Comparison of ENCODE assay signal across 17 cellular contexts in the genomic region with DNA sequence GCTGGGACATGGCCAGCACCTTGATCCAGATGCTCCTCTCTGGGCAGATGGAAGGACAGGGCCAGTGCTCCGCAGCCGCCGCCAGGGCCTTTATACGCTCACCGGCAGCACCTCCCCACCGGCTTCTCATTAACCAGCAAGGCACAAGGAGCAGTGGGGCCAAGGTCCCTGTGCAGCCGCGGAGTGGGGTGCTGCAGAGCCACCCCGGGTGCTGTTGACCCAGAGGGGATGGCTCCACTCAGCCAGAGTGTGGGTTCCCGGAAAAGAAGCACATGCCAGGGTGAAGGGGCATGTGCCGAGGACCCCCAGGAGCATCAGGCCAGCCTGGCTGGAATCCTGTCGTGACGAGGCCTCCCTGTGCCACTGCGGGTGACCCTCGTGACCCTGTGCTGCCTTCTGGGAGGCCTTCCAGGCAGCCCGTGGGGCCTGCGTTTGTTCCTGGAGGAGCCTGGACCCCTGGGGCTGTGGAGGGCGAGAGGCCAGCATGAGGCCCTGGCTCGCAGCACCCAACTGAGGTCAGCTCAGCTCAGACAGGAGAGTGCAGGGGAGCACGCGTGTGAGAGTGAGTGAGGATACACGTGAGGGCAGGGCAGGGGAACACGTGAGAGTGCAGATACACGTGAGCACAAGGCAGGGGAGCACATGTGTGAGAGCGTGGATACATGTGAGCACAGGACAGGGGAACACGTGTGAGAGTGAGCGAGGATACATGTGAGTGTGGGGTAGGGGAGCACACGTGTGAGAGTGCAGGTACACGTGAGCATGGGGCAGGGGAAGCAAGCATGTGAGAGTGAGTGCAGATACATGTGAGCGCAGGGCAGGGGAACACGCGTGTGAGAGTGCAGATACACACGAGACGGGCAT. TPM values are rescaled to one million over a fixed set of nuclear protein-coding genes. Genes with fewer than 3 reads are reported as not detected.
A peak's percentile ranks its signal among the peaks of the same experiment; 100 is the strongest.
DNase-seq lines count a peak whose midpoint lies in the region; ATAC-seq and TF ChIP-seq lines count a peak whose summit lies in the region.
"Had no signal": no experiment of that assay in that cellular context is flagged by ENCODE, and none has a peak within 500 bp of the region (broad histone marks: within the 10 kb centered on the region; RNA-seq: fewer than 3 reads in every experiment).

A gene with protein sequence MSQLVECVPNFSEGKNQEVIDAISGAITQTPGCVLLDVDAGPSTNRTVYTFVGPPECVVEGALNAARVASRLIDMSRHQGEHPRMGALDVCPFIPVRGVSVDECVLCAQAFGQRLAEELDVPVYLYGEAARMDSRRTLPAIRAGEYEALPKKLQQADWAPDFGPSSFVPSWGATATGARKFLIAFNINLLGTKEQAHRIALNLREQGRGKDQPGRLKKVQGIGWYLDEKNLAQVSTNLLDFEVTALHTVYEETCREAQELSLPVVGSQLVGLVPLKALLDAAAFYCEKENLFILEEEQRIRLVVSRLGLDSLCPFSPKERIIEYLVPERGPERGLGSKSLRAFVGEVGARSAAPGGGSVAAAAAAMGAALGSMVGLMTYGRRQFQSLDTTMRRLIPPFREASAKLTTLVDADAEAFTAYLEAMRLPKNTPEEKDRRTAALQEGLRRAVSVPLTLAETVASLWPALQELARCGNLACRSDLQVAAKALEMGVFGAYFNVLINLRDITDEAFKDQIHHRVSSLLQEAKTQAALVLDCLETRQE (minus strand): TSS at position 66 of the 864 bp plus-strand sequence. CDS start 56 bp downstream, at position 10.

- TF ChIP-seq CTCF in glutamatergic neuron (IDR thresholded peaks at IDR 0.05; ENCODE audit: partially characterized antibody, unreplicated experiment) (no peak), omental fat pad (IDR thresholded peaks at IDR 0.05) (no peak)

- H3K36me3 Mint-ChIP-seq in glutamatergic neuron (ENCODE audit: unreplicated experiment): no peaks in the 10 kb centered on the region
- no peaks in the 10 kb centered on the region for H3K36me3 Mint-ChIP-seq in activated T-helper 1 cell treated with anti-CD3 and anti-CD28 coated beads, Interleukin-12 subunit alpha, Interleukin-12 subunit beta, Interleukin-2, Interleukin-4 antibody, amounts not matched to agents 30 ng/mL and 10 ng/mL and 1 ng/mL, durations not matched to agents 14 hours and 24 hours and 36 hours (ENCODE audit: low read depth)

- H3K4me3 Mint-ChIP-seq in stimulated activated naive CD8-positive, alpha-beta T cell treated with anti-CD3 and anti-CD28 coated beads, Interleukin-15, amount 100 ng/mL, for 72 hours: no peak within 1 kb of the TSS
- no peak within 1 kb of the TSS for H3K4me3 Mint-ChIP-seq in glutamatergic neuron (ENCODE audit: unreplicated experiment)
- no peak within 1 kb of the TSS for H3K4me3 Mint-ChIP-seq in activated T-helper 1 cell treated with anti-CD3 and anti-CD28 coated beads, Interleukin-12 subunit alpha, Interleukin-12 subunit beta, Interleukin-2, Interleukin-4 antibody, amounts not matched to agents 30 ng/mL and 10 ng/mL and 1 ng/mL, durations not matched to agents 14 hours and 24 hours and 36 hours
- H3K4me3 Mint-ChIP-seq: activated CD4-positive, alpha-beta T cell treated with anti-CD3 and anti-CD28 coated beads, Interleukin-2, amount 10 ng/mL, durations not matched to agents 7 days and 5 days had no signal

- no peaks in the 10 kb centered on the region for H3K27me3 Mint-ChIP-seq in stimulated activated naive CD8-positive, alpha-beta T cell treated with anti-CD3 and anti-CD28 coated beads, Interleukin-15, amount 100 ng/mL, for 72 hours
- peaks cover 6% of the 10 kb centered on the region for H3K27me3 Mint-ChIP-seq in glutamatergic neuron (ENCODE audit: unreplicated experiment)
- H3K27me3 Mint-ChIP-seq in activated T-helper 1 cell treated with anti-CD3 and anti-CD28 coated beads, Interleukin-12 subunit alpha, Interleukin-12 subunit beta, Interleukin-2, Interleukin-4 antibody, amounts not matched to agents 30 ng/mL and 10 ng/mL and 1 ng/mL, durations not matched to agents 14 hours and 24 hours and 36 hours (ENCODE audit: insufficient read depth): no peaks in the 10 kb centered on the region
- H3K27me3 Mint-ChIP-seq: activated CD4-positive, alpha-beta T cell treated with anti-CD3 and anti-CD28 coated beads, Interleukin-2, amount 10 ng/mL, durations not matched to agents 7 days and 5 days had no signal

- peak; percentile 1 for DNase-seq in stimulated activated naive CD8-positive, alpha-beta T cell treated with anti-CD3 and anti-CD28 coated beads, Interleukin-15, Interleukin-2, amounts not matched to agents 100 U/mL and 50 U/mL, for 24 hours
- no peak for DNase-seq in stimulated activated naive CD8-positive, alpha-beta T cell treated with anti-CD3 and anti-CD28 coated beads, Interleukin-15, amount 100 ng/mL, for 72 hours
- peak; percentile 21 for DNase-seq in glutamatergic neuron
- DNase-seq in omental fat pad (ENCODE audit: low spot score): peak; percentile 20
- no peak for DNase-seq in NAMALWA (ENCODE audit: low spot score)
- DNase-seq in cerebellar nuclear complex (lab: John Stamatoyannopoulos, UW): no peak
- no peak for DNase-seq in activated T-helper 1 cell treated with anti-CD3 and anti-CD28 coated beads, Interleukin-12 subunit alpha, Interleukin-12 subunit beta, Interleukin-2, Interleukin-4 antibody, amounts not matched to agents 30 ng/mL and 10 ng/mL and 1 ng/mL, durations not matched to agents 14 hours and 24 hours and 36 hours (ENCODE audit: low spot score)
- DNase-seq: activated CD4-positive, alpha-beta T cell treated with anti-CD3 and anti-CD28 coated beads, Interleukin-2, amount 10 ng/mL, durations not matched to agents 7 days and 5 days; activated gamma-delta T cell; AML-193; HCEC 1CT; left colon; NCI-H2029; NCI-H774; RPMI8226; spleen had no signal

- H3K27ac Mint-ChIP-seq in stimulated activated naive CD8-positive, alpha-beta T cell treated with anti-CD3 and anti-CD28 coated beads, Interleukin-15, amount 100 ng/mL, for 72 hours: no peak within 1 kb of the TSS
- no peak within 1 kb of the TSS for H3K27ac Mint-ChIP-seq in glutamatergic neuron (ENCODE audit: unreplicated experiment)
- H3K27ac Mint-ChIP-seq in activated T-helper 1 cell treated with anti-CD3 and anti-CD28 coated beads, Interleukin-12 subunit alpha, Interleukin-12 subunit beta, Interleukin-2, Interleukin-4 antibody, amounts not matched to agents 30 ng/mL and 10 ng/mL and 1 ng/mL, durations not matched to agents 14 hours and 24 hours and 36 hours: no peak within 1 kb of the TSS
- H3K27ac Mint-ChIP-seq: activated CD4-positive, alpha-beta T cell treated with anti-CD3 and anti-CD28 coated beads, Interleukin-2, amount 10 ng/mL, durations not matched to agents 7 days and 5 days had no signal

- ATAC-seq in stimulated activated naive CD8-positive, alpha-beta T cell treated with anti-CD3 and anti-CD28 coated beads, Interleukin-15, Interleukin-2, amounts not matched to agents 100 U/mL and 50 U/mL, for 24 hours: no peak
- no peak for ATAC-seq in stimulated activated naive CD8-positive, alpha-beta T cell treated with anti-CD3 and anti-CD28 coated beads, Interleukin-15, amount 100 ng/mL, for 72 hours
- ATAC-seq in omental fat pad (ENCODE audit: low FRiP score) (no peak), HG02571 (IDR thresholded peaks at IDR 0.05; ENCODE audit: unreplicated experiment) (no peak)
- ATAC-seq: left colon had no signal

- H3K4me1 Mint-ChIP-seq in stimulated activated naive CD8-positive, alpha-beta T cell treated with anti-CD3 and anti-CD28 coated beads, Interleukin-15, amount 100 ng/mL, for 72 hours: no peaks in the 10 kb centered on the region
- peaks cover 8% of the 10 kb centered on the region for H3K4me1 Mint-ChIP-seq in glutamatergic neuron (ENCODE audit: low read depth, unreplicated experiment)
- H3K4me1 Mint-ChIP-seq in activated T-helper 1 cell treated with anti-CD3 and anti-CD28 coated beads, Interleukin-12 subunit alpha, Interleukin-12 subunit beta, Interleukin-2, Interleukin-4 antibody, amounts not matched to agents 30 ng/mL and 10 ng/mL and 1 ng/mL, durations not matched to agents 14 hours and 24 hours and 36 hours (ENCODE audit: low read depth): no peaks in the 10 kb centered on the region
- H3K4me1 Mint-ChIP-seq: activated CD4-positive, alpha-beta T cell treated with anti-CD3 and anti-CD28 coated beads, Interleukin-2, amount 10 ng/mL, durations not matched to agents 7 days and 5 days had no signal

- H3K9me3 Mint-ChIP-seq in stimulated activated naive CD8-positive, alpha-beta T cell treated with anti-CD3 and anti-CD28 coated beads, Interleukin-15, amount 100 ng/mL, for 72 hours: no peaks in the 10 kb centered on the region
- H3K9me3 Mint-ChIP-seq in glutamatergic neuron (ENCODE audit: unreplicated experiment): peaks cover 13% of the 10 kb centered on the region
- no peaks in the 10 kb centered on the region for H3K9me3 Mint-ChIP-seq in activated T-helper 1 cell treated with anti-CD3 and anti-CD28 coated beads, Interleukin-12 subunit alpha, Interleukin-12 subunit beta, Interleukin-2, Interleukin-4 antibody, amounts not matched to agents 30 ng/mL and 10 ng/mL and 1 ng/mL, durations not matched to agents 14 hours and 24 hours and 36 hours
- H3K9me3 Mint-ChIP-seq: activated CD4-positive, alpha-beta T cell treated with anti-CD3 and anti-CD28 coated beads, Interleukin-2, amount 10 ng/mL, durations not matched to agents 7 days and 5 days had no signal

- intact Hi-C loops in activated T-helper 1 cell treated with anti-CD3 and anti-CD28 coated beads, Interleukin-12 subunit alpha, Interleukin-12 subunit beta, Interleukin-2, Interleukin-4 antibody, amounts not matched to agents 30 ng/mL and 10 ng/mL and 1 ng/mL, durations not matched to agents 14 hours and 24 hours and 36 hours (cut with micrococcal nuclease): no loop called here

RNA-seq across cellular contexts. Expression of the gene that starts here (rescaled TPM):
- total RNA-seq in glutamatergic neuron (ENCODE audit: unreplicated experiment) (13.4 TPM), omental fat pad (not detected)
- 0.56 and 0.62 TPM in 2 replicates for total RNA-seq in activated T-helper 1 cell treated with anti-CD3 and anti-CD28 coated beads, Interleukin-12 subunit alpha, Interleukin-12 subunit beta, Interleukin-2, Interleukin-4 antibody, amounts not matched to agents 30 ng/mL and 10 ng/mL and 1 ng/mL, durations not matched to agents 14 hours and 24 hours and 36 hours
- total RNA-seq: activated CD4-positive, alpha-beta T cell treated with anti-CD3 and anti-CD28 coated beads, Interleukin-2, amount 10 ng/mL, durations not matched to agents 7 days and 5 days had no signal

Comparison
In these comparisons a context has a peak if more than half of its experiments do, and no peak if none do; other contexts are left out.
1. DNase-seq: peak in stimulated activated naive CD8-positive, alpha-beta T cell treated with anti-CD3 and anti-CD28 coated beads, Interleukin-15, Interleukin-2, amounts not matched to agents 100 U/mL and 50 U/mL, for 24 hours (single experiment) and glutamatergic neuron (single experiment); none in stimulated activated naive CD8-positive, alpha-beta T cell treated with anti-CD3 and anti-CD28 coated beads, Interleukin-15, amount 100 ng/mL, for 72 hours (0 of 2), NAMALWA (single experiment), cerebellar nuclear complex (0 of 2) and activated T-helper 1 cell treated with anti-CD3 and anti-CD28 coated beads, Interleukin-12 subunit alpha, Interleukin-12 subunit beta, Interleukin-2, Interleukin-4 antibody, amounts not matched to agents 30 ng/mL and 10 ng/mL and 1 ng/mL, durations not matched to agents 14 hours and 24 hours and 36 hours (single experiment).
2. Peak in DNase-seq in omental fat pad; RNA of the gene not detected or under 1 TPM.